In the genomic region with DNA sequence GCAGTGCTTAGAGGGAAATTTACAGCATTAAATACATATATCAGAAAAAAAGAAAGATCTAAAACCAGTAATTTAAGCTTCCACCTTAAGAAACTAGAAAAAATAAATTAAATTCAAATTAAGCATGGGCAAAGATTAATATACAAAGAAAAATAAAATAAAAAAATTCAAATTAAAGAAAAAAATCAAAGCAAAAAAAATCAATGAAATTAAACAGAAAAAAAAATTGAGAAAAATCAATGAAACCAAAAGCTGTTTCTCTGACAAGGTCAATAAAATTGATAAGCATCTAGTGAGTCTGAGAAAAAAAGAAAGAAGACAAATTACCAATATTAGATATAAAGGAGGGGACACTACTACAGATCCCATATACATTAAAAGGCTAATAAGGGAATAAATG, we compare ENCODE assay signal across 26 cellular contexts.
"Had no signal": no experiment of that assay in that cellular context is flagged by ENCODE, and none has a peak within 500 bp of the region (broad histone marks: within the 10 kb centered on the region; RNA-seq: fewer than 3 reads in every experiment).

No MANE protein-coding gene starts in this region.

- H3K4me1 Mint-ChIP-seq: immature natural killer cell; naive B cell; stimulated activated effector memory CD8-positive, alpha-beta T cell treated with anti-CD3 and anti-CD28 coated beads, Interleukin-12 subunit alpha, Interleukin-12 subunit beta, amount 100 ng/mL, for 72 hours had no signal

- H3K27ac ChIP-seq: coronary artery, esophagus squamous epithelium, left lung, neural progenitor cell, stomach, thyroid gland, vagina had no signal

- DNase-seq: dermis blood vessel endothelial cell; effector memory CD4-positive, alpha-beta T cell; erythroblast; esophagus squamous epithelium; foreskin melanocyte; hypothalamus; immature natural killer cell; left lung; mesenchymal stem cell; mucosa of descending colon; naive B cell; stimulated activated CD4-positive, alpha-beta T cell treated with anti-CD3 and anti-CD28 coated beads, Interleukin-2, amount 100 ng/mL, for 24 hours; stimulated activated CD4-positive, alpha-beta T cell treated with anti-CD3 and anti-CD28 coated beads, Interleukin-4, amount 100 ng/mL, for 24 hours; stimulated activated naive CD4-positive, alpha-beta T cell treated with Interleukin-2 at 50 U/mL for 16 hours; stomach; thyroid gland; trophoblast cell had no signal

- H3K27ac Mint-ChIP-seq: immature natural killer cell; mesothelial cell of epicardium; naive B cell; nephron; neural progenitor cell; progenitor cell of endocrine pancreas; stimulated activated effector memory CD8-positive, alpha-beta T cell treated with anti-CD3 and anti-CD28 coated beads, Interleukin-12 subunit alpha, Interleukin-12 subunit beta, amount 100 ng/mL, for 72 hours had no signal

- H3K4me3 Mint-ChIP-seq: immature natural killer cell; mesothelial cell of epicardium; naive B cell; nephron; neural progenitor cell; stimulated activated effector memory CD8-positive, alpha-beta T cell treated with anti-CD3 and anti-CD28 coated beads, Interleukin-12 subunit alpha, Interleukin-12 subunit beta, amount 100 ng/mL, for 72 hours had no signal

- FAIRE-seq: keratinocyte had no signal

- H3K9me3 Mint-ChIP-seq: immature natural killer cell; stimulated activated effector memory CD8-positive, alpha-beta T cell treated with anti-CD3 and anti-CD28 coated beads, Interleukin-12 subunit alpha, Interleukin-12 subunit beta, amount 100 ng/mL, for 72 hours had no signal

- H3K4me3 ChIP-seq: coronary artery, esophagus squamous epithelium, left lung, mucosa of descending colon, neural progenitor cell, stomach, thyroid gland, vagina had no signal

- H3K9ac ChIP-seq: neural progenitor cell had no signal

- H3K27me3 Mint-ChIP-seq: progenitor cell of endocrine pancreas had no signal

- H3K36me3 ChIP-seq: esophagus squamous epithelium, left lung, neural progenitor cell, stomach, thyroid gland, vagina had no signal

- H3K9me3 ChIP-seq: esophagus squamous epithelium, left lung, mucosa of descending colon, stomach, thyroid gland, vagina had no signal

- H3K36me3 Mint-ChIP-seq: immature natural killer cell; naive B cell; stimulated activated effector memory CD8-positive, alpha-beta T cell treated with anti-CD3 and anti-CD28 coated beads, Interleukin-12 subunit alpha, Interleukin-12 subunit beta, amount 100 ng/mL, for 72 hours had no signal

- ATAC-seq: left lung; mucosa of descending colon; sciatic nerve; stimulated activated effector memory CD8-positive, alpha-beta T cell treated with anti-CD3 and anti-CD28 coated beads, Interleukin-12 subunit alpha, Interleukin-12 subunit beta, amount 100 ng/mL, for 72 hours had no signal
